ENCODE assay signal across 9 cellular contexts in genomic region chr16:1407749-1408148, GRCh38. TPM values are rescaled to one million over a fixed set of nuclear protein-coding genes. Genes with fewer than 3 reads are reported as not detected.
DNase-seq lines count a peak whose midpoint lies in the region; TF ChIP-seq lines count a peak whose summit lies in the region.
"Had no signal": no experiment of that assay in that cellular context is flagged by ENCODE, and none has a peak within 500 bp of the region (broad histone marks: within the 10 kb centered on the region; RNA-seq: fewer than 3 reads in every experiment).

No MANE protein-coding gene starts in this region.

- H3K27me3 ChIP-seq in tibial nerve (no peaks in the 10 kb centered on the region), thyroid gland (no peaks in the 10 kb centered on the region)
- H3K27me3 ChIP-seq: adrenal gland had no signal

- H3K4me3 ChIP-seq in tibial nerve (peak overlapping the region in 3 of 4 donors; percentile 31 to 54 (median 53)), thyroid gland (replicated peaks in 1 of 3) (peak overlapping the region in 1 of 3 donors; percentile 18)

- no peak for DNase-seq in activated T-cell treated with anti-CD3 and anti-CD28 coated beads, Interleukin-2, amount 50 U/mL, for 24 hours
- DNase-seq in activated T-cell treated with anti-CD3 and anti-CD28 coated beads for 4 hours (no peak), iris pigment epithelial cell (ENCODE audit: low read depth) (peak; percentile 12), tibial nerve (ENCODE audit: low spot score in 2 of 2) (peak in 1 of 2 donors; percentile 26), thyroid gland (no peak), NCI-H82 treated with DMSO at 0.1 percent for 48 hours (lab: John Stamatoyannopoulos, UW; ENCODE audit: unreplicated experiment) (no peak), NCI-H187 treated with DMSO at 0.1 percent for 48 hours (lab: John Stamatoyannopoulos, UW) (no peak)
- DNase-seq in activated T-helper 1 cell treated with anti-CD3 and anti-CD28 coated beads, Interleukin-12 subunit alpha, Interleukin-12 subunit beta, Interleukin-2, Interleukin-4 antibody, amounts not matched to agents 30 ng/mL and 10 ng/mL and 1 ng/mL, durations not matched to agents 14 hours and 24 hours and 36 hours (ENCODE audit: low spot score), result no peak

- no peaks in the 10 kb centered on the region for H3K27me3 Mint-ChIP-seq in activated T-cell treated with anti-CD3 and anti-CD28 coated beads, Interleukin-2, amount 50 U/mL, for 24 hours
- no peaks in the 10 kb centered on the region for H3K27me3 Mint-ChIP-seq in activated T-helper 1 cell treated with anti-CD3 and anti-CD28 coated beads, Interleukin-12 subunit alpha, Interleukin-12 subunit beta, Interleukin-2, Interleukin-4 antibody, amounts not matched to agents 30 ng/mL and 10 ng/mL and 1 ng/mL, durations not matched to agents 14 hours and 24 hours and 36 hours (ENCODE audit: insufficient read depth)

- no peaks in the 10 kb centered on the region for H3K9me3 Mint-ChIP-seq in activated T-cell treated with anti-CD3 and anti-CD28 coated beads, Interleukin-2, amount 50 U/mL, for 24 hours
- H3K9me3 Mint-ChIP-seq in activated T-helper 1 cell treated with anti-CD3 and anti-CD28 coated beads, Interleukin-12 subunit alpha, Interleukin-12 subunit beta, Interleukin-2, Interleukin-4 antibody, amounts not matched to agents 30 ng/mL and 10 ng/mL and 1 ng/mL, durations not matched to agents 14 hours and 24 hours and 36 hours, result no peaks in the 10 kb centered on the region

- peak overlapping the region; percentile 50 to 87 (median 62) for H3K27ac ChIP-seq in tibial nerve
- no peak overlapping the region for H3K27ac ChIP-seq in thyroid gland

- no peak for TF ChIP-seq POLR2A in tibial nerve (IDR thresholded peaks at IDR 0.05)
- no peak for TF ChIP-seq POLR2A in thyroid gland (IDR thresholded peaks at IDR 0.05)

- no peak for TF ChIP-seq CTCF in tibial nerve (IDR thresholded peaks at IDR 0.05)
- TF ChIP-seq CTCF in thyroid gland (IDR thresholded peaks at IDR 0.05), result no peak

- intact Hi-C loops in activated T-helper 1 cell treated with anti-CD3 and anti-CD28 coated beads, Interleukin-12 subunit alpha, Interleukin-12 subunit beta, Interleukin-2, Interleukin-4 antibody, amounts not matched to agents 30 ng/mL and 10 ng/mL and 1 ng/mL, durations not matched to agents 14 hours and 24 hours and 36 hours (cut with micrococcal nuclease), result loop anchor here (2.0 kb wide), 3 partner anchors 29 to 67 kb away; partner anchors contain the start of gene CLCN7
- intact Hi-C loops in thyroid gland (cut with DNase I), result loop anchor here (5.0 kb wide), 1 partner anchor 55 kb away; the partner anchor contains the start of genes GNPTG and TSR3

- H3K4me1 ChIP-seq in tibial nerve (peaks cover 0 to 44% (median 10%) of the 10 kb centered on the region in 4 donors), thyroid gland (peaks cover 9 to 12% of the 10 kb centered on the region in 2 donors)

- WGBS in tibial nerve, 2 donors, result 24 to 28% methylated on average over 9 to 10 of the region's 10 CpGs
- WGBS in thyroid gland, 2 donors, result 45 to 46% methylated on average over 9 of the region's 10 CpGs

- H3K4me3 Mint-ChIP-seq in activated T-cell treated with anti-CD3 and anti-CD28 coated beads, Interleukin-2, amount 50 U/mL, for 24 hours, result peak overlapping the region; percentile 77
- H3K4me3 Mint-ChIP-seq in activated T-helper 1 cell treated with anti-CD3 and anti-CD28 coated beads, Interleukin-12 subunit alpha, Interleukin-12 subunit beta, Interleukin-2, Interleukin-4 antibody, amounts not matched to agents 30 ng/mL and 10 ng/mL and 1 ng/mL, durations not matched to agents 14 hours and 24 hours and 36 hours, result peak overlapping the region; percentile 64

- H3K36me3 Mint-ChIP-seq in activated T-cell treated with anti-CD3 and anti-CD28 coated beads, Interleukin-2, amount 50 U/mL, for 24 hours (ENCODE audit: low read depth), result peaks cover 26% of the 10 kb centered on the region
- H3K36me3 Mint-ChIP-seq in activated T-helper 1 cell treated with anti-CD3 and anti-CD28 coated beads, Interleukin-12 subunit alpha, Interleukin-12 subunit beta, Interleukin-2, Interleukin-4 antibody, amounts not matched to agents 30 ng/mL and 10 ng/mL and 1 ng/mL, durations not matched to agents 14 hours and 24 hours and 36 hours (ENCODE audit: low read depth), result peaks cover 9% of the 10 kb centered on the region

- peaks cover 28% of the 10 kb centered on the region for H3K4me1 Mint-ChIP-seq in activated T-cell treated with anti-CD3 and anti-CD28 coated beads, Interleukin-2, amount 50 U/mL, for 24 hours (ENCODE audit: low read depth)
- peaks cover 5% of the 10 kb centered on the region for H3K4me1 Mint-ChIP-seq in activated T-helper 1 cell treated with anti-CD3 and anti-CD28 coated beads, Interleukin-12 subunit alpha, Interleukin-12 subunit beta, Interleukin-2, Interleukin-4 antibody, amounts not matched to agents 30 ng/mL and 10 ng/mL and 1 ng/mL, durations not matched to agents 14 hours and 24 hours and 36 hours (ENCODE audit: low read depth)

- H3K36me3 ChIP-seq in tibial nerve (peaks cover 0 to 70% (median 0%) of the 10 kb centered on the region in 3 donors), thyroid gland (peaks cover 3 to 5% of the 10 kb centered on the region in 2 donors)

- H3K27ac Mint-ChIP-seq in activated T-cell treated with anti-CD3 and anti-CD28 coated beads, Interleukin-2, amount 50 U/mL, for 24 hours, result peak overlapping the region; percentile 79
- no peak overlapping the region for H3K27ac Mint-ChIP-seq in activated T-helper 1 cell treated with anti-CD3 and anti-CD28 coated beads, Interleukin-12 subunit alpha, Interleukin-12 subunit beta, Interleukin-2, Interleukin-4 antibody, amounts not matched to agents 30 ng/mL and 10 ng/mL and 1 ng/mL, durations not matched to agents 14 hours and 24 hours and 36 hours

- H3K9me3 ChIP-seq in tibial nerve (no peaks in the 10 kb centered on the region), thyroid gland (no peaks in the 10 kb centered on the region)
- H3K9me3 ChIP-seq: adrenal gland had no signal

- TF ChIP-seq EP300 in tibial nerve (IDR thresholded peaks at IDR 0.05), result no peak

RNA-seq across cellular contexts. Expression of gene UNKL, which starts 6.8 kb away (rescaled TPM):
- total RNA-seq in activated T-helper 1 cell treated with anti-CD3 and anti-CD28 coated beads, Interleukin-12 subunit alpha, Interleukin-12 subunit beta, Interleukin-2, Interleukin-4 antibody, amounts not matched to agents 30 ng/mL and 10 ng/mL and 1 ng/mL, durations not matched to agents 14 hours and 24 hours and 36 hours, result 42.7 and 46.1 TPM in 2 replicates
- total RNA-seq in tibial nerve (10 to 100 TPM; 34.3 to 70.5 (median 45.0) TPM), thyroid gland (10 to 100 TPM; 26.2 to 46.9 (median 31.3) TPM)

RNA-seq across cellular contexts. Expression of gene UQCC4, which starts 12.8 kb away (rescaled TPM):
- total RNA-seq in activated T-helper 1 cell treated with anti-CD3 and anti-CD28 coated beads, Interleukin-12 subunit alpha, Interleukin-12 subunit beta, Interleukin-2, Interleukin-4 antibody, amounts not matched to agents 30 ng/mL and 10 ng/mL and 1 ng/mL, durations not matched to agents 14 hours and 24 hours and 36 hours, result 22.6 and 23.4 TPM in 2 replicates
- total RNA-seq in tibial nerve, result 10 to 100 TPM in 3 of 4 donors, 1 to 10 TPM in 1; 8.7 to 18.6 (median 13.5) TPM
- 10 to 100 TPM; 16.9 to 19.8 (median 18.2) TPM for total RNA-seq in thyroid gland

RNA-seq across cellular contexts. Expression of gene PERCC1, which starts 23.1 kb away (rescaled TPM):
- total RNA-seq in activated T-helper 1 cell treated with anti-CD3 and anti-CD28 coated beads, Interleukin-12 subunit alpha, Interleukin-12 subunit beta, Interleukin-2, Interleukin-4 antibody, amounts not matched to agents 30 ng/mL and 10 ng/mL and 1 ng/mL, durations not matched to agents 14 hours and 24 hours and 36 hours, result not detected in 2 replicates
- total RNA-seq in tibial nerve, result 1 to 10 TPM in 1 of 4 donors, not detected in 3; 1.1 TPM
- 1 to 10 TPM in 2 of 4 donors, under 1 TPM in 1, not detected in 1; 0.67 to 1.7 (median 1.6) TPM for total RNA-seq in thyroid gland

RNA-seq across cellular contexts. Expression of gene CCDC154, which starts 36.6 kb away (rescaled TPM):
- total RNA-seq in activated T-helper 1 cell treated with anti-CD3 and anti-CD28 coated beads, Interleukin-12 subunit alpha, Interleukin-12 subunit beta, Interleukin-2, Interleukin-4 antibody, amounts not matched to agents 30 ng/mL and 10 ng/mL and 1 ng/mL, durations not matched to agents 14 hours and 24 hours and 36 hours, result 0.44 and 2.0 TPM in 2 replicates
- total RNA-seq in tibial nerve (1 to 10 TPM in 2 of 4 donors, under 1 TPM in 1, not detected in 1; 0.44 to 3.0 (median 2.7) TPM), thyroid gland (1 to 10 TPM in 2 of 4 donors, under 1 TPM in 2; 0.27 to 1.6 (median 0.99) TPM)

RNA-seq across cellular contexts. Expression of gene GNPTG, which starts 56.0 kb away (rescaled TPM):
- 21.4 and 22.5 TPM in 2 replicates for total RNA-seq in activated T-helper 1 cell treated with anti-CD3 and anti-CD28 coated beads, Interleukin-12 subunit alpha, Interleukin-12 subunit beta, Interleukin-2, Interleukin-4 antibody, amounts not matched to agents 30 ng/mL and 10 ng/mL and 1 ng/mL, durations not matched to agents 14 hours and 24 hours and 36 hours
- 100 to 1,000 TPM in 1 of 4 donors, 10 to 100 TPM in 3; 51.1 to 117 (median 71.6) TPM for total RNA-seq in tibial nerve
- total RNA-seq in thyroid gland, result 100 to 1,000 TPM in 1 of 4 donors, 10 to 100 TPM in 3; 53.6 to 121 (median 70.0) TPM

Comparison
In these comparisons a context has a peak if more than half of its experiments do, and no peak if none do; other contexts are left out.
1. H3K27ac ChIP-seq: peak in tibial nerve (4 of 4); none in thyroid gland (0 of 3).